ENCODE assay signal across 19 cellular contexts in genomic region chr9:14079440-14079839, GRCh38.
A peak's percentile ranks its signal among the peaks of the same experiment; 100 is the strongest.
DNase-seq lines count a peak whose midpoint lies in the region; ATAC-seq and TF ChIP-seq lines count a peak whose summit lies in the region.
"Had no signal": no experiment of that assay in that cellular context is flagged by ENCODE, and none has a peak within 500 bp of the region (broad histone marks: within the 10 kb centered on the region; RNA-seq: fewer than 3 reads in every experiment).

No MANE protein-coding gene starts in this region.

- H3K36me3 ChIP-seq in GM23338 (ENCODE audit: insufficient read depth): no peaks in the 10 kb centered on the region
- H3K36me3 ChIP-seq: BE2C, HAP-1 had no signal

- DNase-seq in GM23338 (ENCODE audit: low spot score) (no peak), NCI-H82 (lab: John Stamatoyannopoulos, UW) (peak; percentile 7), WTC11 (ENCODE audit: low spot score) (no peak), occipital lobe (lab: John Stamatoyannopoulos, UW) (no peak), NOMO-1 treated with DMSO at 0.1 percent for 48 hours (lab: John Stamatoyannopoulos, UW; ENCODE audit: unreplicated experiment) (no peak)
- DNase-seq: BE2C; C1 segment of cervical spinal cord; CD4-positive, CD25-positive, alpha-beta regulatory T cell; CD8-positive, alpha-beta memory T cell; COR-L47; DMS 273 treated with DMSO at 0.1 percent for 48 hours; DMS53; DND-41; EL had no signal

- ATAC-seq in GM23338: peak; percentile 55
- ATAC-seq in WTC11: 0 out of 2 replicates have a peak, but pooled peaks have one; percentile 23
- no peak for ATAC-seq in HG03521 (IDR thresholded peaks at IDR 0.05; ENCODE audit: unreplicated experiment)
- ATAC-seq: GM12878 had no signal

- H4K20me1 ChIP-seq in GM23338 (replicated peaks; ENCODE audit: insufficient read depth): no peaks in the 10 kb centered on the region

- H3K9me3 Mint-ChIP-seq in GM23338: no peaks in the 10 kb centered on the region
- no peaks in the 10 kb centered on the region; the same call in 1 of the 2 replicates for H3K9me3 Mint-ChIP-seq in WTC11
- H3K9me3 Mint-ChIP-seq in nephron: no peaks in the 10 kb centered on the region

- H3K4me1 Mint-ChIP-seq in GM23338 (peaks cover 34% of the 10 kb centered on the region), WTC11 (peaks cover 33% of the 10 kb centered on the region), nephron (peaks cover 51% of the 10 kb centered on the region)
- H3K4me1 Mint-ChIP-seq: CD4-positive, CD25-positive, alpha-beta regulatory T cell; CD8-positive, alpha-beta memory T cell had no signal

- peaks cover 7% of the 10 kb centered on the region for H3K9me2 ChIP-seq in GM23338 (ENCODE audit: insufficient read depth)

- no peak overlapping the region for H3K4me2 ChIP-seq in GM23338

- TF ChIP-seq CTCF in GM23338 (conservative IDR thresholded peaks at IDR 0.05; ENCODE audit: low read depth in 2 of 2) (no peak), WTC11 (IDR thresholded peaks at IDR 0.05) (no peak), nephron (IDR thresholded peaks at IDR 0.05; ENCODE audit: unreplicated experiment in 3 of 3) (no peak)

- POLR2A ChIA-PET in WTC11 (lab: Charles Lee): no interaction called here

- no peaks in the 10 kb centered on the region for H3F3A ChIP-seq in GM23338 (replicated peaks; ENCODE audit: low read depth)

- no peak overlapping the region for H3K27ac Mint-ChIP-seq in GM23338
- peak overlapping the region; percentile 34; the same call in 1 of the 2 replicates for H3K27ac Mint-ChIP-seq in WTC11
- peak overlapping the region; percentile 29 to 70 (median 58) for H3K27ac Mint-ChIP-seq in nephron
- H3K27ac Mint-ChIP-seq: CD4-positive, CD25-positive, alpha-beta regulatory T cell; CD8-positive, alpha-beta memory T cell had no signal

- H3K4me3 ChIP-seq in GM23338: no peak overlapping the region
- H3K4me3 ChIP-seq: GM12878, HAP-1 had no signal

- no peaks in the 10 kb centered on the region for H3K79me2 ChIP-seq in GM23338 (replicated peaks; ENCODE audit: insufficient read depth)

- H3K4me3 Mint-ChIP-seq in GM23338 (no peak overlapping the region), WTC11 (no peak overlapping the region), nephron (no peak overlapping the region)
- H3K4me3 Mint-ChIP-seq: CD4-positive, CD25-positive, alpha-beta regulatory T cell; CD8-positive, alpha-beta memory T cell had no signal

- no peak overlapping the region for H2AFZ ChIP-seq in GM23338

- peaks cover 4% of the 10 kb centered on the region for H3K4me1 ChIP-seq in GM23338 (ENCODE audit: insufficient read depth)
- H3K4me1 ChIP-seq: BE2C, HAP-1 had no signal

- no peaks in the 10 kb centered on the region for H3K36me3 Mint-ChIP-seq in GM23338 (ENCODE audit: low read depth)
- no peaks in the 10 kb centered on the region for H3K36me3 Mint-ChIP-seq in WTC11
- peaks cover 12% of the 10 kb centered on the region for H3K36me3 Mint-ChIP-seq in nephron (ENCODE audit: low read depth)
- H3K36me3 Mint-ChIP-seq: CD4-positive, CD25-positive, alpha-beta regulatory T cell; CD8-positive, alpha-beta memory T cell had no signal

- H3K27ac ChIP-seq in GM23338 (ENCODE audit: low read depth): no peak overlapping the region
- H3K27ac ChIP-seq: HL-60 had no signal

- H3K27me3 ChIP-seq in GM23338 (ENCODE audit: insufficient read depth): no peaks in the 10 kb centered on the region
- H3K27me3 ChIP-seq: BE2C had no signal

- H3K27me3 Mint-ChIP-seq in GM23338 (ENCODE audit: insufficient read depth, low read depth, poor library complexity) (no peaks in the 10 kb centered on the region), WTC11 (ENCODE audit: low read depth) (no peaks in the 10 kb centered on the region), nephron (ENCODE audit: low read depth) (no peaks in the 10 kb centered on the region)
- H3K27me3 Mint-ChIP-seq: CD4-positive, CD25-positive, alpha-beta regulatory T cell; CD8-positive, alpha-beta memory T cell had no signal

- CTCF ChIA-PET in WTC11 (lab: Charles Lee): interaction anchor here (1.2 kb wide), 1 partner anchor 8 kb away, joined by 3 read pairs; no protein-coding TSS in a partner anchor

TF ChIP-seq in GM23338, 12 proteins besides CTCF, POLR2A, EP300 and RAD21 (continues in another document):
- TF ChIP-seq EZH2phosphoT487 (IDR thresholded peaks at IDR 0.05; ENCODE audit: unreplicated experiment) (no peak), EZH2 (IDR thresholded peaks at IDR 0.05; ENCODE audit: low read depth, unreplicated experiment) (no peak)

TF ChIP-seq in WTC11, 78 proteins besides CTCF, POLR2A, EP300 and RAD21 (continues in another document):
- TF ChIP-seq MYBL2 (CRISPR knock-in tag; IDR thresholded peaks at IDR 0.05) (no peak), NR1H2 (CRISPR knock-in tag; IDR thresholded peaks at IDR 0.05) (no peak), ZNF121 (CRISPR knock-in tag; IDR thresholded peaks at IDR 0.05) (no peak), OVOL2 (CRISPR knock-in tag; IDR thresholded peaks at IDR 0.05; ENCODE audit: borderline replicate concordance) (no peak), ELF4 (CRISPR knock-in tag; IDR thresholded peaks at IDR 0.05; ENCODE audit: low read depth) (no peak), NFE2L1 (CRISPR knock-in tag; IDR thresholded peaks at IDR 0.05) (no peak), ZNF232 (CRISPR knock-in tag; IDR thresholded peaks at IDR 0.05) (no peak), ZNF138 (CRISPR knock-in tag; conservative IDR thresholded peaks at IDR 0.05) (no peak), ZNF425 (CRISPR knock-in tag; conservative IDR thresholded peaks at IDR 0.05) (no peak), ATF1 (CRISPR knock-in tag; IDR thresholded peaks at IDR 0.05) (no peak), HMGA2 (CRISPR knock-in tag; IDR thresholded peaks at IDR 0.05) (no peak), ZNF219 (CRISPR knock-in tag; IDR thresholded peaks at IDR 0.05; ENCODE audit: borderline replicate concordance) (no peak), HMGXB4 (CRISPR knock-in tag; IDR thresholded peaks at IDR 0.05) (no peak), NR3C1 (CRISPR knock-in tag; conservative IDR thresholded peaks at IDR 0.05; ENCODE audit: low read depth) (no peak), ZNF512 (CRISPR knock-in tag; IDR thresholded peaks at IDR 0.05; ENCODE audit: borderline replicate concordance) (no peak), GRHL2 (CRISPR knock-in tag; IDR thresholded peaks at IDR 0.05; ENCODE audit: insufficient replicate concordance, severe bottlenecking) (no peak), GTF2I (CRISPR knock-in tag; conservative IDR thresholded peaks at IDR 0.05) (no peak)
